In genomic region chr10:80477813-80478212, GRCh38 we compare ENCODE assay signal across 1 cellular context.
TF ChIP-seq lines count a peak whose summit lies in the region.

No MANE protein-coding gene starts in this region.

TF ChIP-seq in HCT116, 20 proteins besides CTCF, POLR2A, EP300 and RAD21:
- TF ChIP-seq SIN3A (IDR thresholded peaks at IDR 0.05; ENCODE audit: low read depth) (peak; percentile 60; the same call in 1 of the 2 replicates), EZH2phosphoT487 (IDR thresholded peaks at IDR 0.05; ENCODE audit: borderline replicate concordance) (no peak), TCF7L2 (IDR thresholded peaks at IDR 0.05; ENCODE audit: borderline replicate concordance, extremely low read depth, insufficient read depth, insufficient read length) (no peak), CEBPB (IDR thresholded peaks at IDR 0.05; ENCODE audit: low read depth) (peak; percentile 52), SP1 (IDR thresholded peaks at IDR 0.05; ENCODE audit: low read depth) (peak; percentile 71), SRF (IDR thresholded peaks at IDR 0.05; ENCODE audit: low read depth) (peak; percentile 57), ATF3 (IDR thresholded peaks at IDR 0.05) (peak; percentile 70; the same call in 1 of the 2 replicates), EZH2 (IDR thresholded peaks at IDR 0.05) (no peak), FOSL1 (IDR thresholded peaks at IDR 0.05; ENCODE audit: low read depth) (peak; percentile 93), CBX3 (IDR thresholded peaks at IDR 0.05; ENCODE audit: low read depth) (peak; percentile 93), MAX (IDR thresholded peaks at IDR 0.05) (peak; percentile 46), ELF1 (IDR thresholded peaks at IDR 0.05; ENCODE audit: borderline replicate concordance, low read depth) (no peak), ZNF274 (IDR thresholded peaks at IDR 0.05; ENCODE audit: low read depth, low read length) (no peak), EGR1 (IDR thresholded peaks at IDR 0.05; ENCODE audit: low read depth) (no peak), REST (IDR thresholded peaks at IDR 0.05; ENCODE audit: low read depth) (no peak), JUND (IDR thresholded peaks at IDR 0.05) (peak; percentile 88), YY1 (IDR thresholded peaks at IDR 0.05; ENCODE audit: extremely low read depth, insufficient replicate concordance, low read depth, low read length) (no peak), ZBTB33 (IDR thresholded peaks at IDR 0.05; ENCODE audit: extremely low read depth, insufficient replicate concordance, low read length) (no peak), POLR2AphosphoS5 (IDR thresholded peaks at IDR 0.05; ENCODE audit: low read depth, low read length) (no peak; the same call in 1 of the 2 replicates), ZFX (IDR thresholded peaks at IDR 0.05) (no peak)
TF ChIP-seq in HCT116: peak in this region for 9.
